In genomic region chr5:67338416-67338815, GRCh38 we compare ENCODE assay signal across 16 cellular contexts.
"Had no signal": no experiment of that assay in that cellular context is flagged by ENCODE, and none has a peak within 500 bp of the region (broad histone marks: within the 10 kb centered on the region; RNA-seq: fewer than 3 reads in every experiment).

No MANE protein-coding gene starts in this region.

- H3K27ac ChIP-seq: esophagus muscularis mucosa, ovary, upper lobe of right lung, VCaP had no signal

- H3K4me1 ChIP-seq: upper lobe of right lung had no signal

- H3K27ac Mint-ChIP-seq: activated CD8-positive, alpha-beta T cell treated with anti-CD3 and anti-CD28 coated beads, Interleukin-2, amount 10 ng/mL, durations not matched to agents 7 days and 5 days; activated T-helper 1 cell treated with anti-CD3 and anti-CD28 coated beads, Interleukin-12 subunit alpha, Interleukin-12 subunit beta, Interleukin-2, Interleukin-4 antibody, amounts not matched to agents 30 ng/mL and 10 ng/mL and 1 ng/mL, durations not matched to agents 14 hours and 24 hours and 36 hours; T-cell had no signal

- H3K9me3 Mint-ChIP-seq: activated T-helper 1 cell treated with anti-CD3 and anti-CD28 coated beads, Interleukin-12 subunit alpha, Interleukin-12 subunit beta, Interleukin-2, Interleukin-4 antibody, amounts not matched to agents 30 ng/mL and 10 ng/mL and 1 ng/mL, durations not matched to agents 14 hours and 24 hours and 36 hours; T-cell had no signal

- DNase-seq: activated CD8-positive, alpha-beta T cell treated with anti-CD3 and anti-CD28 coated beads, Interleukin-2, amount 10 ng/mL, durations not matched to agents 7 days and 5 days; activated naive CD4-positive, alpha-beta T cell; caudate nucleus; dermis blood vessel endothelial cell; hippocampal formation; mesendoderm; ovary; stimulated activated CD4-positive, alpha-beta T cell treated with anti-CD3 and anti-CD28 coated beads, Interleukin-4, amount 100 ng/mL, for 1 hour; stimulated activated CD8-positive, alpha-beta memory T cell treated with anti-CD3 and anti-CD28 coated beads, Interleukin-4, amount 100 ng/mL, for 48 hours; stimulated activated naive CD8-positive, alpha-beta T cell treated with anti-CD3 and anti-CD28 coated beads, Interleukin-15, Interleukin-2, amounts not matched to agents 100 U/mL and 50 U/mL, for 24 hours; T-cell; T1000; upper lobe of right lung had no signal

- H3K4me1 Mint-ChIP-seq: T-cell had no signal

- H3K4me3 ChIP-seq: esophagus muscularis mucosa, ovary, upper lobe of right lung had no signal

- H3K36me3 ChIP-seq: esophagus muscularis mucosa, ovary, upper lobe of right lung had no signal

- H3K9me3 ChIP-seq: esophagus muscularis mucosa, ovary, upper lobe of right lung had no signal

- H3K4me3 Mint-ChIP-seq: activated CD8-positive, alpha-beta T cell treated with anti-CD3 and anti-CD28 coated beads, Interleukin-2, amount 10 ng/mL, durations not matched to agents 7 days and 5 days; activated T-helper 1 cell treated with anti-CD3 and anti-CD28 coated beads, Interleukin-12 subunit alpha, Interleukin-12 subunit beta, Interleukin-2, Interleukin-4 antibody, amounts not matched to agents 30 ng/mL and 10 ng/mL and 1 ng/mL, durations not matched to agents 14 hours and 24 hours and 36 hours; T-cell had no signal

- H3K27me3 ChIP-seq: esophagus muscularis mucosa, ovary, upper lobe of right lung had no signal
